ENCODE assay signal across 22 cellular contexts in the genomic region with DNA sequence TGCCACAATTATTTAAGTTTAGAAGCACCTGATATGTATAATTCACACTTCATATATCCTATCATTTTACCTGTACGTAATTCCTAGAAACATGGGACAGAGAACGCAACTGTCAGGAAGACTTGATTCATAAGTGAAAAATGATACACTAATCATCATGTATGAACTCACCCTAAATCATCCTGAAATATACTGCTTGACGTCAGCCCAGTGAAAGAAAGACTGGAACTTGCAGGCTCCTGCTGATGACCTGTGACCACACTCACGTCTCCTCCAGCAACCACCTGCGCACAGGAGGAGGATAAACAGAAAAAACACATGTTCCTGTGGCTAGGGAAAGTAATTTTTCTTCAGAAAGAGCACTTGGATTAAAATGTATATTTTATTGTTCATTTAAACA.
DNase-seq lines count a peak whose midpoint lies in the region; ATAC-seq and TF ChIP-seq lines count a peak whose summit lies in the region.
"Had no signal": no experiment of that assay in that cellular context is flagged by ENCODE, and none has a peak within 500 bp of the region (broad histone marks: within the 10 kb centered on the region; RNA-seq: fewer than 3 reads in every experiment).

No MANE protein-coding gene starts in this region.

- H3K27ac ChIP-seq in foreskin keratinocyte (no peak overlapping the region), esophagus squamous epithelium (no peak overlapping the region)

- WGBS in esophagus squamous epithelium, 2 donors = 75 to 84% methylated on average over 5 of the region's 5 CpGs

- DNase-seq in NCI-H2227 (lab: John Stamatoyannopoulos, UW; ENCODE audit: unreplicated experiment) = peak; percentile 59
- peak; percentile 30 for DNase-seq in RKO (ENCODE audit: low spot score)
- peak in 1 of 2 donors; percentile 60 for DNase-seq in foreskin keratinocyte
- no peak for DNase-seq in T-helper 1 cell
- no peak for DNase-seq in esophagus squamous epithelium (lab: John Stamatoyannopoulos, UW)
- DNase-seq: C1 segment of cervical spinal cord; CD8-positive, alpha-beta T cell; DMS53; GOT3; HFFc6; KBM-7; MV-4-11; NCI-H1105; NCI-H1436 treated with DMSO at 0.1 percent for 48 hours; NCI-H2029; NCI-H345; NCI-H774; Right ventricle myocardium superior had no signal

- peak; percentile 39 for ATAC-seq in foreskin keratinocyte
- no peak for ATAC-seq in HG02981 (IDR thresholded peaks at IDR 0.05; ENCODE audit: unreplicated experiment)
- no peak for ATAC-seq in GM18517 (IDR thresholded peaks at IDR 0.05; ENCODE audit: unreplicated experiment)
- ATAC-seq: CD8-positive, alpha-beta T cell; GM12878 had no signal

- H3K36me3 ChIP-seq in esophagus squamous epithelium = peaks cover 0 to 21% (median 0%) of the 10 kb centered on the region in 3 donors

- H3K9me3 ChIP-seq in esophagus squamous epithelium = no peaks in the 10 kb centered on the region
- H3K9me3 ChIP-seq: HAP-1 had no signal

- TF ChIP-seq CTCF in foreskin keratinocyte (conservative IDR thresholded peaks at IDR 0.05) = no peak
- TF ChIP-seq CTCF in esophagus squamous epithelium (IDR thresholded peaks at IDR 0.05) = no peak

- H3K4me3 ChIP-seq in esophagus squamous epithelium = no peak overlapping the region
- H3K4me3 ChIP-seq: GM12878, HAP-1 had no signal

- TF ChIP-seq POLR2A in esophagus squamous epithelium (IDR thresholded peaks at IDR 0.05) = no peak

- H3K4me1 ChIP-seq in foreskin keratinocyte (no peaks in the 10 kb centered on the region), esophagus squamous epithelium (no peaks in the 10 kb centered on the region)
- H3K4me1 ChIP-seq: HAP-1 had no signal

- intact Hi-C loops in esophagus squamous epithelium (cut with DNase I) = no loop called here

- no peaks in the 10 kb centered on the region for H3K27me3 ChIP-seq in foreskin keratinocyte
- no peaks in the 10 kb centered on the region for H3K27me3 ChIP-seq in esophagus squamous epithelium

Comparison
In these comparisons a context has a peak if more than half of its experiments do, and no peak if none do; other contexts are left out.
1. DNase-seq: peak in NCI-H2227 (single experiment) and RKO (single experiment); none in T-helper 1 cell (0 of 5) and esophagus squamous epithelium (single experiment).